Comparison of ENCODE assay signal across 14 cellular contexts in the genomic region with DNA sequence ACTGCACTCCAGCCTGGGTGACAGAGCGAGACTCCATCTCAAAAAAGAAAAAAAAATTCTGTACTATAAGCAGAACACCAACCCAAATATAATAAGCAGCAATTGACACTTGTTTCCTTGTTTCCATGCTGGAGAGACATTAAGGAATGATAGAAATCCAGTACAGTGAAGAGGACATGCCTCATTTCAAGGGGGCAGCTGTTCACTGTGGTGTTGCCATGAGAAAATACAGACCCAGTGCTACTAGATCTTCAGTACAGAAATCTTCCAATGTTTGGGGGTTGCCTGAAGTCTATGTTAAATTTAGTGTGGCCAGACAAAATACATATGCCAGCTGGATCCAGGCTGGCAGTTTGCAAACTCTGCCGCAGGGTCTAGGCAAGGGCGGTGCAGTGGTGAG. TPM values are rescaled to one million over a fixed set of nuclear protein-coding genes. Genes with fewer than 3 reads are reported as not detected.
DNase-seq lines count a peak whose midpoint lies in the region; ATAC-seq, FAIRE-seq and TF ChIP-seq lines count a peak whose summit lies in the region.
"Had no signal": no experiment of that assay in that cellular context is flagged by ENCODE, and none has a peak within 500 bp of the region (broad histone marks: within the 10 kb centered on the region; RNA-seq: fewer than 3 reads in every experiment).

No MANE protein-coding gene starts in this region.

- no peaks in the 10 kb centered on the region for H3K27me3 Mint-ChIP-seq in activated CD4-positive, alpha-beta T cell treated with anti-CD3 and anti-CD28 coated beads, Interleukin-2, amount 10 ng/mL, durations not matched to agents 7 days and 5 days
- H3K27me3 Mint-ChIP-seq in dendritic cell treated with granulocyte-macrophage colony-stimulating factor and Interleukin-4, amounts not matched to agents 40 ng/mL and 50 ng/mL, for 4 days, result no peaks in the 10 kb centered on the region
- no peaks in the 10 kb centered on the region for H3K27me3 Mint-ChIP-seq in effector memory CD8-positive, alpha-beta T cell

- peaks cover 43% of the 10 kb centered on the region for H3K4me1 ChIP-seq in RWPE2 (ENCODE audit: insufficient read depth, poor library complexity, severe bottlenecking)
- peaks cover 3% of the 10 kb centered on the region for H3K4me1 ChIP-seq in smooth muscle cell (ENCODE audit: low read depth)

- TF ChIP-seq CTCF in RWPE2 (IDR thresholded peaks at IDR 0.05; ENCODE audit: poor library complexity, severe bottlenecking) (no peak), smooth muscle cell (IDR thresholded peaks at IDR 0.05; ENCODE audit: borderline replicate concordance, insufficient read depth, poor library complexity, severe bottlenecking) (no peak)

- CTCF ChIA-PET in activated CD4-positive, alpha-beta T cell treated with anti-CD3 and anti-CD28 coated beads, Interleukin-2, amount 10 ng/mL, durations not matched to agents 7 days and 5 days (lab: Charles Lee), result interaction anchor here (1.6 to 3.7 kb wide), 3 partner anchors 11 to 27 kb away, joined by 5 to 20 read pairs (median 17); no protein-coding TSS in a partner anchor

- H3K4me3 ChIP-seq in RWPE2 (ENCODE audit: severe bottlenecking) (no peak overlapping the region), smooth muscle cell (no peak overlapping the region)
- H3K4me3 ChIP-seq: A549, suprapubic skin had no signal

- no peak overlapping the region for H3K4me2 ChIP-seq in smooth muscle cell

- peak overlapping the region; percentile 10 for H3K27ac Mint-ChIP-seq in activated CD4-positive, alpha-beta T cell treated with anti-CD3 and anti-CD28 coated beads, Interleukin-2, amount 10 ng/mL, durations not matched to agents 7 days and 5 days
- peak overlapping the region; percentile 92 for H3K27ac Mint-ChIP-seq in dendritic cell treated with granulocyte-macrophage colony-stimulating factor and Interleukin-4, amounts not matched to agents 40 ng/mL and 50 ng/mL, for 4 days
- peak overlapping the region in 1 of 2 donors; percentile 94 for H3K27ac Mint-ChIP-seq in effector memory CD8-positive, alpha-beta T cell

- no peak for DNase-seq in activated CD4-positive, alpha-beta T cell treated with anti-CD3 and anti-CD28 coated beads, Interleukin-2, amount 10 ng/mL, durations not matched to agents 7 days and 5 days
- DNase-seq in activated CD4-positive, alpha-beta T cell treated with anti-CD3 and anti-CD28 coated beads, Interleukin-2, amount 50 U/mL, for 4 hours, result no peak
- DNase-seq in RWPE2 (ENCODE audit: low spot score) (no peak), smooth muscle cell (lab: John Stamatoyannopoulos, UW; ENCODE audit: unreplicated experiment) (no peak), GM12892 (ENCODE audit: insufficient read length) (no peak), NOMO-1 treated with dmso at 0.1 percent for 144 hours (lab: John Stamatoyannopoulos, UW; ENCODE audit: unreplicated experiment) (no peak)
- DNase-seq in effector memory CD8-positive, alpha-beta T cell, result no peak
- DNase-seq: NCI-H1930, NCI-H82, Right ventricle myocardium superior had no signal

- H3K4me3 Mint-ChIP-seq in activated CD4-positive, alpha-beta T cell treated with anti-CD3 and anti-CD28 coated beads, Interleukin-2, amount 10 ng/mL, durations not matched to agents 7 days and 5 days, result no peak overlapping the region
- H3K4me3 Mint-ChIP-seq in dendritic cell treated with granulocyte-macrophage colony-stimulating factor and Interleukin-4, amounts not matched to agents 40 ng/mL and 50 ng/mL, for 4 days, result no peak overlapping the region
- H3K4me3 Mint-ChIP-seq in effector memory CD8-positive, alpha-beta T cell, result no peak overlapping the region

- peaks cover 19% of the 10 kb centered on the region for H3F3A ChIP-seq in smooth muscle cell (ENCODE audit: low read depth)

- ATAC-seq in RWPE2 (ENCODE audit: low read depth), result no peak
- ATAC-seq in effector memory CD8-positive, alpha-beta T cell (replicated peaks), result no peak

- H3K79me2 ChIP-seq in smooth muscle cell (ENCODE audit: low read depth), result no peaks in the 10 kb centered on the region

- no peaks in the 10 kb centered on the region for H4K20me1 ChIP-seq in smooth muscle cell (ENCODE audit: low read depth)

- H3K4me1 Mint-ChIP-seq in activated CD4-positive, alpha-beta T cell treated with anti-CD3 and anti-CD28 coated beads, Interleukin-2, amount 10 ng/mL, durations not matched to agents 7 days and 5 days, result peaks cover 76% of the 10 kb centered on the region
- peaks cover 88% of the 10 kb centered on the region for H3K4me1 Mint-ChIP-seq in dendritic cell treated with granulocyte-macrophage colony-stimulating factor and Interleukin-4, amounts not matched to agents 40 ng/mL and 50 ng/mL, for 4 days (ENCODE audit: low read depth)
- H3K4me1 Mint-ChIP-seq in effector memory CD8-positive, alpha-beta T cell (ENCODE audit: low read depth in 2 of 2), result peaks cover 34 to 40% of the 10 kb centered on the region in 2 donors

- peaks cover 10% of the 10 kb centered on the region for H3K9me3 Mint-ChIP-seq in activated CD4-positive, alpha-beta T cell treated with anti-CD3 and anti-CD28 coated beads, Interleukin-2, amount 10 ng/mL, durations not matched to agents 7 days and 5 days
- H3K9me3 Mint-ChIP-seq in dendritic cell treated with granulocyte-macrophage colony-stimulating factor and Interleukin-4, amounts not matched to agents 40 ng/mL and 50 ng/mL, for 4 days, result no peaks in the 10 kb centered on the region
- H3K9me3 Mint-ChIP-seq in effector memory CD8-positive, alpha-beta T cell, result no peaks in the 10 kb centered on the region

- FAIRE-seq in GM12892 (lab: Jason Lieb, UNC), result no peak
- FAIRE-seq: A549, astrocyte had no signal

- H3K27ac ChIP-seq in RWPE2 (ENCODE audit: poor library complexity, severe bottlenecking), result peak overlapping the region; percentile 94
- H3K27ac ChIP-seq in smooth muscle cell (ENCODE audit: low read depth), result peak overlapping the region; percentile 86

- POLR2A ChIA-PET in activated CD4-positive, alpha-beta T cell treated with anti-CD3 and anti-CD28 coated beads, Interleukin-2, amount 10 ng/mL, durations not matched to agents 7 days and 5 days (lab: Charles Lee), result no interaction called here

- WGBS in smooth muscle cell (ENCODE audit: low lambda C conversion rate), result 100% methylated on average over 3 of the region's 3 CpGs

- TF ChIP-seq POLR2A in GM12892 (IDR thresholded peaks at IDR 0.05; ENCODE audit: low read depth, low read length), result no peak

- peaks cover 18% of the 10 kb centered on the region for H3K36me3 Mint-ChIP-seq in activated CD4-positive, alpha-beta T cell treated with anti-CD3 and anti-CD28 coated beads, Interleukin-2, amount 10 ng/mL, durations not matched to agents 7 days and 5 days (ENCODE audit: low read depth)
- H3K36me3 Mint-ChIP-seq in dendritic cell treated with granulocyte-macrophage colony-stimulating factor and Interleukin-4, amounts not matched to agents 40 ng/mL and 50 ng/mL, for 4 days (ENCODE audit: low read depth), result no peaks in the 10 kb centered on the region
- H3K36me3 Mint-ChIP-seq in effector memory CD8-positive, alpha-beta T cell (ENCODE audit: insufficient read depth), result peaks cover 1% of the 10 kb centered on the region

- H3K9me3 ChIP-seq in RWPE2 (ENCODE audit: severe bottlenecking) (no peaks in the 10 kb centered on the region), smooth muscle cell (replicated peaks; ENCODE audit: low read depth) (no peaks in the 10 kb centered on the region)
- H3K9me3 ChIP-seq: A549, suprapubic skin had no signal

- H2AFZ ChIP-seq in smooth muscle cell (ENCODE audit: low read depth), result no peak overlapping the region

- intact Hi-C loops in dendritic cell treated with granulocyte-macrophage colony-stimulating factor and Interleukin-4, amounts not matched to agents 40 ng/mL and 50 ng/mL, for 4 days (cut with micrococcal nuclease), result no loop called here

- H3K27me3 ChIP-seq in RWPE2 (ENCODE audit: insufficient read depth, poor library complexity, severe bottlenecking) (no peaks in the 10 kb centered on the region), smooth muscle cell (ENCODE audit: low read depth) (no peaks in the 10 kb centered on the region)
- H3K27me3 ChIP-seq: suprapubic skin had no signal

- H3K9ac ChIP-seq in smooth muscle cell (ENCODE audit: low read depth), result no peak overlapping the region

- H3K36me3 ChIP-seq in RWPE2 (ENCODE audit: low read depth), result no peaks in the 10 kb centered on the region
- no peaks in the 10 kb centered on the region for H3K36me3 ChIP-seq in smooth muscle cell (ENCODE audit: low read depth)
- H3K36me3 ChIP-seq: suprapubic skin had no signal

RNA-seq across cellular contexts. Expression of gene TMSB10, which starts 6.3 kb away (rescaled TPM):
- 1,000 to 10,000 TPM; 5,491 to 5,845 TPM for total RNA-seq in activated CD4-positive, alpha-beta T cell treated with anti-CD3 and anti-CD28 coated beads, Interleukin-2, amount 10 ng/mL, durations not matched to agents 7 days and 5 days
- 7,008 and 8,051 TPM in 2 replicates for total RNA-seq in smooth muscle cell
- 5,467 and 5,517 TPM in 2 replicates for polyA plus RNA-seq in smooth muscle cell
- 4,109 TPM for polyA plus RNA-seq in GM12892 (2012; ENCODE audit: missing spikeins)

RNA-seq across cellular contexts. Expression of gene TRABD2A, which starts 18.3 kb away (rescaled TPM):
- 10 to 100 TPM; 70.2 to 74.6 TPM for total RNA-seq in activated CD4-positive, alpha-beta T cell treated with anti-CD3 and anti-CD28 coated beads, Interleukin-2, amount 10 ng/mL, durations not matched to agents 7 days and 5 days
- 0.31 TPM in 1 of 2 replicates, not detected in the other for total RNA-seq in smooth muscle cell
- polyA plus RNA-seq in smooth muscle cell, result 0.11 and 1.1 TPM in 2 replicates
- 0.23 TPM for polyA plus RNA-seq in GM12892 (2012; ENCODE audit: missing spikeins)

Comparison
In these comparisons a context has a peak if more than half of its experiments do, and no peak if none do; other contexts are left out.
1. RNA of gene TRABD2A, which starts 18.3 kb away (total RNA-seq): 70.2 to 74.6 TPM in activated CD4-positive, alpha-beta T cell treated with anti-CD3 and anti-CD28 coated beads, Interleukin-2, amount 10 ng/mL, durations not matched to agents 7 days and 5 days; 0.31 TPM in smooth muscle cell; every median in the first group is over 10 times any median in the second.